Comparison of ENCODE assay signal across 9 cellular contexts in the genomic region with DNA sequence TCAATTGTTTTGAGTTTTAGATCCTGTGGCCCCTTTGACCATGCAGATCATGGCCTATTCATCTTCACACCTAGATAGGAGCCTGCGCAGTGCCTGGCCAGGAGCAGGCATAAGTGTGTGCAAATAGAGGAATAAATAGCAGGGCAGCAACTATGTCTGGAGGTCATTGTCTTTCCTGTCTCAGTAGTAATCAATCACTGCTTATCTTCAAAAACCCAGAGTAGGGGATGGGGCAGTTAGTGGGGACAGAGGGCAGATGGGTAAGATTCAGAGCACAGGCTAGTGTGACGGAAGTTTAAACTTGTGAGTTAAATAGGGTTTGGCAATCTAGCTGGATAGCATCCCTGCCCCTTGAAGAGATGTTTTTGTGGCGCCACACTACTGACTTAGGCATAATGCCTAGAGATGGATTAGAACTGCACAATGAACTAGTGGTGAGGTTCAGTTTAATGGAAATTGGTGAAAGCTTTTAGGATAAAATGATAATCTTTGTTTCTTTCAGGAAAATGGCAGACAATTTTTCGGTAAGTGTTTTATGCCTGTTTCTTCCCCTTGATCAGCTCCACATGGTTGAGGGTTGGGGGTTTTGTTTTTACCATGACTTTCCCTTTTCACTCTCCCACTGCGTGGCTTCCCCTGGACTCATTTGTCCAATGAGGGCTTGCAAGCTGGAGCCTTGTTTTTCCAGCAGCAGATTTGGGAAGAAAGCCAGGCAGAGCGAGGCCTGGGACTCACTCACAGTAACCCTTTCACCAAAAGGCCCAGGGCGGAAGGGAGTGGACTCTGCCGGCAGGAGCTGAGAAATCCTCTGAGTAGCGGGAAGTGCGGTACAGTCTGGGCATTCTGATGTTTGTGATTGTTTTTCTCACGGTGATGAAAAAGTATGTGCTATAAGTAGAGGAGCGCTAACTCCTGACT. TPM values are rescaled to one million over a fixed set of nuclear protein-coding genes. Genes with fewer than 3 reads are reported as not detected.
DNase-seq lines count a peak whose midpoint lies in the region; TF ChIP-seq lines count a peak whose summit lies in the region.
"Had no signal": no experiment of that assay in that cellular context is flagged by ENCODE, and none has a peak within 500 bp of the region (broad histone marks: within the 10 kb centered on the region; RNA-seq: fewer than 3 reads in every experiment).

No MANE protein-coding gene starts in this region.

- WGBS in adipose tissue, 3 donors, result 41 to 66% (median 51%) methylated on average over 12 of the region's 12 CpGs
- WGBS in tibial nerve, 2 donors, result 20 to 21% methylated on average over 12 of the region's 12 CpGs

- H3K27me3 ChIP-seq in mucosa of rectum (ENCODE audit: control insufficient read depth in 2 of 2, insufficient read depth in 2 of 2, low read length in 2 of 2) (no peaks in the 10 kb centered on the region), tibial nerve (no peaks in the 10 kb centered on the region)

- peak in 1 of 2 donors; percentile 15 for TF ChIP-seq POLR2A in tibial nerve (IDR thresholded peaks at IDR 0.05)

- no peak overlapping the region for H3K4me3 ChIP-seq in fibroblast of mammary gland (ENCODE audit: control insufficient read depth, low read depth, low read length)
- peak overlapping the region in 1 of 2 donors; percentile 20 for H3K4me3 ChIP-seq in mucosa of rectum (ENCODE audit: low read length in 2 of 2)
- peak overlapping the region in 3 of 4 donors; percentile 19 to 27 (median 26) for H3K4me3 ChIP-seq in tibial nerve

- H3K4me1 ChIP-seq in mucosa of rectum (ENCODE audit: control insufficient read depth in 2 of 2, insufficient read depth in 2 of 2, low read length in 2 of 2), result peaks cover 37 to 39% of the 10 kb centered on the region in 2 donors
- peaks cover 0 to 82% (median 49%) of the 10 kb centered on the region in 4 donors for H3K4me1 ChIP-seq in tibial nerve

- H3K36me3 ChIP-seq in mucosa of rectum (ENCODE audit: control insufficient read depth in 2 of 2, insufficient read depth in 2 of 2, low read length in 2 of 2), result peaks cover 66 to 73% of the 10 kb centered on the region in 2 donors
- peaks cover 4 to 45% (median 8%) of the 10 kb centered on the region in 3 donors for H3K36me3 ChIP-seq in tibial nerve

- DNase-seq in fibroblast of mammary gland (ENCODE audit: low read depth), result peak; percentile 90
- peak; percentile 67 to 73 for DNase-seq in tibial nerve (ENCODE audit: low spot score in 2 of 2)
- no peak for DNase-seq in SK-N-DZ (ENCODE audit: low spot score)
- no peak for DNase-seq in stimulated activated CD4-positive, alpha-beta T cell treated with anti-CD3 and anti-CD28 coated beads, Interleukin-1b, Interleukin-23, amount 100 ng/mL, for 48 hours
- DNase-seq in glomerular visceral epithelial cell (ENCODE audit: extremely low spot score), result no peak
- DNase-seq in NAMALWA (ENCODE audit: low spot score), result no peak
- DNase-seq: naive B cell had no signal

- peak; percentile 28 for TF ChIP-seq CTCF in fibroblast of mammary gland (conservative IDR thresholded peaks at IDR 0.05; ENCODE audit: control insufficient read depth, insufficient read depth, low read depth, low read length)
- TF ChIP-seq CTCF in tibial nerve (IDR thresholded peaks at IDR 0.05), result peak in 1 of 5 experiments; percentile 31

- H3K27ac ChIP-seq in adipose tissue (ENCODE audit: low read depth, low read length) (peak overlapping the region; percentile 4), mucosa of rectum (ENCODE audit: low read depth in 2 of 2, low read length in 2 of 2) (peak overlapping the region; percentile 3 to 44), tibial nerve (peak overlapping the region; percentile 57 to 96 (median 78))

- H3K9me3 ChIP-seq in mucosa of rectum (ENCODE audit: control insufficient read depth in 2 of 2, low read length in 2 of 2), result no peaks in the 10 kb centered on the region
- no peaks in the 10 kb centered on the region for H3K9me3 ChIP-seq in tibial nerve

- H3K9ac ChIP-seq in mucosa of rectum (ENCODE audit: low read depth in 1 of 2, low read length in 2 of 2), result peak overlapping the region in 1 of 2 donors; percentile 2

- TF ChIP-seq EP300 in tibial nerve (IDR thresholded peaks at IDR 0.05), result peak in 1 of 2 donors; percentile 77

RNA-seq across cellular contexts. Expression of a gene that starts 8.1 kb away (rescaled TPM):
- polyA plus RNA-seq in adipose tissue, result 100 to 1,000 TPM in 2 of 3 donors, 10 to 100 TPM in 1; 53.5 to 565 (median 547) TPM
- 100 to 1,000 TPM; 246 to 526 (median 339) TPM for total RNA-seq in tibial nerve
- not detected in 2 replicates for polyA plus RNA-seq in SK-N-DZ (2014; cell fraction: cytosol; rRNA removed)
- polyA plus RNA-seq in SK-N-DZ (2014; cell fraction: nucleus; rRNA removed), result 1.3 TPM in 1 of 2 replicates, not detected in the other

RNA-seq across cellular contexts. Expression of a gene that starts 54.3 kb away (rescaled TPM):
- under 1 TPM in 2 of 3 donors, not detected in 1; 0.10 to 0.12 TPM for polyA plus RNA-seq in adipose tissue
- total RNA-seq in tibial nerve, result under 1 TPM in 2 of 4 donors, not detected in 2; 0.30 to 0.44 TPM
- 35.1 and 45.4 TPM in 2 replicates for polyA plus RNA-seq in SK-N-DZ (2014; cell fraction: cytosol; rRNA removed)
- polyA plus RNA-seq in SK-N-DZ (2014; cell fraction: nucleus; rRNA removed), result 375 and 425 TPM in 2 replicates

Comparison
In these comparisons a context has a peak if more than half of its experiments do, and no peak if none do; other contexts are left out.
1. H3K27ac ChIP-seq: peak in every context shown above with its lines; median percentile 78 in tibial nerve; 24 in mucosa of rectum; 4 in adipose tissue.
2. DNase-seq: peak in fibroblast of mammary gland (single experiment) and tibial nerve (2 of 2); none in SK-N-DZ (single experiment), stimulated activated CD4-positive, alpha-beta T cell treated with anti-CD3 and anti-CD28 coated beads, Interleukin-1b, Interleukin-23, amount 100 ng/mL, for 48 hours (single experiment), glomerular visceral epithelial cell (single experiment) and NAMALWA (single experiment).